Comparison of ENCODE assay signal across 36 cellular contexts in genomic region chr16:24427840-24428239, GRCh38.
"Had no signal": no experiment of that assay in that cellular context is flagged by ENCODE, and none has a peak within 500 bp of the region (broad histone marks: within the 10 kb centered on the region; RNA-seq: fewer than 3 reads in every experiment).

No MANE protein-coding gene starts in this region.

- FAIRE-seq: bronchial epithelial cell, TTC549 had no signal

- ATAC-seq: activated CD8-positive, alpha-beta T cell treated with anti-CD3 and anti-CD28 coated beads for 36 hours; activated naive CD8-positive, alpha-beta T cell treated with anti-CD3 and anti-CD28 coated beads, Interleukin-2, amount 50 U/mL, for 24 hours had no signal

- DNase-seq: activated B cell treated with CpG ODN at 0.5 μM for 24 hours; activated CD4-positive, alpha-beta memory T cell treated with anti-CD3 and anti-CD28 coated beads for 36 hours; activated CD4-positive, alpha-beta T cell treated with anti-CD3 and anti-CD28 coated beads for 48 hours; activated CD4-positive, alpha-beta T cell treated with anti-CD3 and anti-CD28 coated beads, Interleukin-2, amount 50 U/mL, for 1 hour; activated CD4-positive, alpha-beta T cell treated with anti-CD3 and anti-CD28 coated beads, Interleukin-2, amount 50 U/mL, for 4 hours; activated CD4-positive, CD25-positive, alpha-beta regulatory T cell treated with anti-CD3 and anti-CD28 coated beads, Interleukin-2, amount 50 U/mL, for 72 hours; activated CD8-positive, alpha-beta memory T cell treated with anti-CD3 and anti-CD28 coated beads, Interleukin-2, amount 50 U/mL, for 4 hours; activated CD8-positive, alpha-beta T cell treated with anti-CD3 and anti-CD28 coated beads for 36 hours; activated effector memory CD4-positive, alpha-beta T cell treated with Interleukin-2 at 50 U/mL for 16 hours; activated gamma-delta T cell; activated naive CD4-positive, alpha-beta T cell treated with anti-CD3 and anti-CD28 coated beads, Interleukin-2, amount 10 ng/mL, durations not matched to agents 7 days and 5 days; activated naive CD4-positive, alpha-beta T cell treated with Interleukin-2 at 50 U/mL for 16 hours; activated naive CD8-positive, alpha-beta T cell treated with anti-CD3 and anti-CD28 coated beads, Interleukin-2, amount 10 ng/mL, durations not matched to agents 7 days and 5 days; activated naive CD8-positive, alpha-beta T cell treated with anti-CD3 and anti-CD28 coated beads, Interleukin-2, amount 50 U/mL, for 24 hours; activated T-cell treated with anti-CD3 and anti-CD28 coated beads, Interleukin-2, amount 50 U/mL, for 48 hours; amygdala; anterior cingulate cortex; caudate nucleus; cerebellar nuclear complex; colonic mucosa; T-helper 1 cell; T-helper 2 cell; T-helper 9 cell had no signal

- H3K27ac ChIP-seq: ascending aorta, cardiac muscle cell, colonic mucosa, VCaP had no signal

- H3K36me3 ChIP-seq: ascending aorta, cardiac muscle cell, colonic mucosa had no signal

- H3K9me3 ChIP-seq: ascending aorta, colonic mucosa had no signal

- H3K9me3 Mint-ChIP-seq: activated B cell treated with CpG ODN at 0.5 μM for 24 hours; activated CD4-positive, alpha-beta memory T cell treated with anti-CD3 and anti-CD28 coated beads for 36 hours; activated CD8-positive, alpha-beta T cell treated with anti-CD3 and anti-CD28 coated beads for 36 hours; activated naive CD4-positive, alpha-beta T cell treated with anti-CD3 and anti-CD28 coated beads, Interleukin-2, amount 10 ng/mL, durations not matched to agents 7 days and 5 days; activated naive CD4-positive, alpha-beta T cell treated with anti-CD3 and anti-CD28 coated beads, Interleukin-2, amount 50 U/mL, for 24 hours; activated naive CD8-positive, alpha-beta T cell treated with anti-CD3 and anti-CD28 coated beads, Interleukin-2, amount 10 ng/mL, durations not matched to agents 7 days and 5 days; activated naive CD8-positive, alpha-beta T cell treated with anti-CD3 and anti-CD28 coated beads, Interleukin-2, amount 50 U/mL, for 24 hours; activated T-helper 1 cell treated with anti-CD3 and anti-CD28 coated beads, Interleukin-12 subunit alpha, Interleukin-12 subunit beta, Interleukin-2, Interleukin-4 antibody, amounts not matched to agents 30 ng/mL and 10 ng/mL and 1 ng/mL, durations not matched to agents 14 hours and 24 hours and 36 hours; activated T-helper 2 cell treated with anti-CD3 and anti-CD28 coated beads, Interferon-gamma antibody, Interleukin-2, Interleukin-4, amounts not matched to agents 10 μg/mL and 5 μg/mL and 100 μg/mL, durations not matched to agents 14 hours and 24 hours and 36 hours; central memory CD8-positive, alpha-beta T cell; T-helper 1 cell treated with Interleukin-12 subunit alpha and Interleukin-12 subunit beta and Interleukin-4 antibody, amounts not matched to agents 30 μg/mL and 1 μg/mL, for 36 hours; T-helper 2 cell treated with Interferon-gamma antibody and Interleukin-4, amounts not matched to agents 5 μg/mL and 100 μg/mL, for 36 hours had no signal

- H3K4me1 ChIP-seq: ascending aorta, colonic mucosa had no signal

- H3K36me3 Mint-ChIP-seq: activated CD4-positive, alpha-beta memory T cell treated with anti-CD3 and anti-CD28 coated beads for 36 hours; activated naive CD4-positive, alpha-beta T cell treated with anti-CD3 and anti-CD28 coated beads, Interleukin-2, amount 10 ng/mL, durations not matched to agents 7 days and 5 days; activated naive CD4-positive, alpha-beta T cell treated with anti-CD3 and anti-CD28 coated beads, Interleukin-2, amount 50 U/mL, for 24 hours; activated naive CD8-positive, alpha-beta T cell; activated naive CD8-positive, alpha-beta T cell treated with anti-CD3 and anti-CD28 coated beads, Interleukin-2, amount 10 ng/mL, durations not matched to agents 7 days and 5 days; brain had no signal

- H3K27ac Mint-ChIP-seq: activated B cell treated with CpG ODN at 0.5 μM for 24 hours; activated CD4-positive, alpha-beta memory T cell treated with anti-CD3 and anti-CD28 coated beads for 36 hours; activated CD8-positive, alpha-beta T cell treated with anti-CD3 and anti-CD28 coated beads for 36 hours; activated naive CD4-positive, alpha-beta T cell treated with anti-CD3 and anti-CD28 coated beads, Interleukin-2, amount 10 ng/mL, durations not matched to agents 7 days and 5 days; activated naive CD4-positive, alpha-beta T cell treated with anti-CD3 and anti-CD28 coated beads, Interleukin-2, amount 50 U/mL, for 24 hours; activated naive CD8-positive, alpha-beta T cell; activated naive CD8-positive, alpha-beta T cell treated with anti-CD3 and anti-CD28 coated beads, Interleukin-2, amount 10 ng/mL, durations not matched to agents 7 days and 5 days; activated naive CD8-positive, alpha-beta T cell treated with anti-CD3 and anti-CD28 coated beads, Interleukin-2, amount 50 U/mL, for 24 hours; activated T-helper 1 cell treated with anti-CD3 and anti-CD28 coated beads, Interleukin-12 subunit alpha, Interleukin-12 subunit beta, Interleukin-2, Interleukin-4 antibody, amounts not matched to agents 30 ng/mL and 10 ng/mL and 1 ng/mL, durations not matched to agents 14 hours and 24 hours and 36 hours; activated T-helper 2 cell treated with anti-CD3 and anti-CD28 coated beads, Interferon-gamma antibody, Interleukin-2, Interleukin-4, amounts not matched to agents 10 μg/mL and 5 μg/mL and 100 μg/mL, durations not matched to agents 14 hours and 24 hours and 36 hours; brain; T-helper 1 cell treated with Interleukin-12 subunit alpha and Interleukin-12 subunit beta and Interleukin-4 antibody, amounts not matched to agents 30 μg/mL and 1 μg/mL, for 36 hours; T-helper 2 cell treated with Interferon-gamma antibody and Interleukin-4, amounts not matched to agents 5 μg/mL and 100 μg/mL, for 36 hours had no signal

- H3K27me3 ChIP-seq: ascending aorta, cardiac muscle cell, colonic mucosa had no signal

- H3K4me1 Mint-ChIP-seq: activated B cell treated with CpG ODN at 0.5 μM for 24 hours; activated naive CD4-positive, alpha-beta T cell treated with anti-CD3 and anti-CD28 coated beads, Interleukin-2, amount 10 ng/mL, durations not matched to agents 7 days and 5 days; activated naive CD4-positive, alpha-beta T cell treated with anti-CD3 and anti-CD28 coated beads, Interleukin-2, amount 50 U/mL, for 24 hours; activated naive CD8-positive, alpha-beta T cell treated with anti-CD3 and anti-CD28 coated beads, Interleukin-2, amount 10 ng/mL, durations not matched to agents 7 days and 5 days; central memory CD8-positive, alpha-beta T cell had no signal

- H3K4me3 Mint-ChIP-seq: activated B cell treated with CpG ODN at 0.5 μM for 24 hours; activated CD4-positive, alpha-beta memory T cell treated with anti-CD3 and anti-CD28 coated beads for 36 hours; activated CD8-positive, alpha-beta T cell treated with anti-CD3 and anti-CD28 coated beads for 36 hours; activated naive CD4-positive, alpha-beta T cell treated with anti-CD3 and anti-CD28 coated beads, Interleukin-2, amount 10 ng/mL, durations not matched to agents 7 days and 5 days; activated naive CD4-positive, alpha-beta T cell treated with anti-CD3 and anti-CD28 coated beads, Interleukin-2, amount 50 U/mL, for 24 hours; activated naive CD8-positive, alpha-beta T cell; activated naive CD8-positive, alpha-beta T cell treated with anti-CD3 and anti-CD28 coated beads, Interleukin-2, amount 10 ng/mL, durations not matched to agents 7 days and 5 days; activated naive CD8-positive, alpha-beta T cell treated with anti-CD3 and anti-CD28 coated beads, Interleukin-2, amount 50 U/mL, for 24 hours; activated T-helper 1 cell treated with anti-CD3 and anti-CD28 coated beads, Interleukin-12 subunit alpha, Interleukin-12 subunit beta, Interleukin-2, Interleukin-4 antibody, amounts not matched to agents 30 ng/mL and 10 ng/mL and 1 ng/mL, durations not matched to agents 14 hours and 24 hours and 36 hours; brain; central memory CD8-positive, alpha-beta T cell; T-helper 1 cell treated with Interleukin-12 subunit alpha and Interleukin-12 subunit beta and Interleukin-4 antibody, amounts not matched to agents 30 μg/mL and 1 μg/mL, for 36 hours; T-helper 2 cell treated with Interferon-gamma antibody and Interleukin-4, amounts not matched to agents 5 μg/mL and 100 μg/mL, for 36 hours had no signal

- H3K4me3 ChIP-seq: ascending aorta, cardiac muscle cell, colonic mucosa had no signal
